ENCODE assay signal across 1 cellular context in genomic region chrX:78103656-78104446, GRCh38.
TF ChIP-seq lines count a peak whose summit lies in the region.

Gene PGK1 (plus strand): TSS chrX:78104248. CDS start chrX:78104341, 93 bp downstream.

TF ChIP-seq in WTC11, 78 proteins besides CTCF, POLR2A, EP300 and RAD21 (continued from another document):
- TF ChIP-seq, protein P1, sequence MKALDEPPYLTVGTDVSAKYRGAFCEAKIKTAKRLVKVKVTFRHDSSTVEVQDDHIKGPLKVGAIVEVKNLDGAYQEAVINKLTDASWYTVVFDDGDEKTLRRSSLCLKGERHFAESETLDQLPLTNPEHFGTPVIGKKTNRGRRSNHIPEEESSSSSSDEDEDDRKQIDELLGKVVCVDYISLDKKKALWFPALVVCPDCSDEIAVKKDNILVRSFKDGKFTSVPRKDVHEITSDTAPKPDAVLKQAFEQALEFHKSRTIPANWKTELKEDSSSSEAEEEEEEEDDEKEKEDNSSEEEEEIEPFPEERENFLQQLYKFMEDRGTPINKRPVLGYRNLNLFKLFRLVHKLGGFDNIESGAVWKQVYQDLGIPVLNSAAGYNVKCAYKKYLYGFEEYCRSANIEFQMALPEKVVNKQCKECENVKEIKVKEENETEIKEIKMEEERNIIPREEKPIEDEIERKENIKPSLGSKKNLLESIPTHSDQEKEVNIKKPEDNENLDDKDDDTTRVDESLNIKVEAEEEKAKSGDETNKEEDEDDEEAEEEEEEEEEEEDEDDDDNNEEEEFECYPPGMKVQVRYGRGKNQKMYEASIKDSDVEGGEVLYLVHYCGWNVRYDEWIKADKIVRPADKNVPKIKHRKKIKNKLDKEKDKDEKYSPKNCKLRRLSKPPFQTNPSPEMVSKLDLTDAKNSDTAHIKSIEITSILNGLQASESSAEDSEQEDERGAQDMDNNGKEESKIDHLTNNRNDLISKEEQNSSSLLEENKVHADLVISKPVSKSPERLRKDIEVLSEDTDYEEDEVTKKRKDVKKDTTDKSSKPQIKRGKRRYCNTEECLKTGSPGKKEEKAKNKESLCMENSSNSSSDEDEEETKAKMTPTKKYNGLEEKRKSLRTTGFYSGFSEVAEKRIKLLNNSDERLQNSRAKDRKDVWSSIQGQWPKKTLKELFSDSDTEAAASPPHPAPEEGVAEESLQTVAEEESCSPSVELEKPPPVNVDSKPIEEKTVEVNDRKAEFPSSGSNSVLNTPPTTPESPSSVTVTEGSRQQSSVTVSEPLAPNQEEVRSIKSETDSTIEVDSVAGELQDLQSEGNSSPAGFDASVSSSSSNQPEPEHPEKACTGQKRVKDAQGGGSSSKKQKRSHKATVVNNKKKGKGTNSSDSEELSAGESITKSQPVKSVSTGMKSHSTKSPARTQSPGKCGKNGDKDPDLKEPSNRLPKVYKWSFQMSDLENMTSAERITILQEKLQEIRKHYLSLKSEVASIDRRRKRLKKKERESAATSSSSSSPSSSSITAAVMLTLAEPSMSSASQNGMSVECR (CRISPR knock-in tag; IDR thresholded peaks at IDR 0.05; ENCODE audit: borderline replicate concordance), result peak; percentile 61; the same call in 1 of the 2 replicates
- TF ChIP-seq NR2C2 (CRISPR knock-in tag; IDR thresholded peaks at IDR 0.05) (no peak), MXD4 (CRISPR knock-in tag; IDR thresholded peaks at IDR 0.05; ENCODE audit: borderline replicate concordance) (no peak), TEAD1 (CRISPR knock-in tag; IDR thresholded peaks at IDR 0.05) (peak; percentile 91), SP1 (CRISPR knock-in tag; conservative IDR thresholded peaks at IDR 0.05) (peak; percentile 90; the same call in 1 of the 2 replicates), FOXK1 (CRISPR knock-in tag; IDR thresholded peaks at IDR 0.05) (peak; percentile 89), RORB (CRISPR knock-in tag; IDR thresholded peaks at IDR 0.05) (no peak), HMGXB4 (CRISPR knock-in tag; IDR thresholded peaks at IDR 0.05) (peak; percentile 33; the same call in 1 of the 2 replicates)
- TF ChIP-seq, protein P2, sequence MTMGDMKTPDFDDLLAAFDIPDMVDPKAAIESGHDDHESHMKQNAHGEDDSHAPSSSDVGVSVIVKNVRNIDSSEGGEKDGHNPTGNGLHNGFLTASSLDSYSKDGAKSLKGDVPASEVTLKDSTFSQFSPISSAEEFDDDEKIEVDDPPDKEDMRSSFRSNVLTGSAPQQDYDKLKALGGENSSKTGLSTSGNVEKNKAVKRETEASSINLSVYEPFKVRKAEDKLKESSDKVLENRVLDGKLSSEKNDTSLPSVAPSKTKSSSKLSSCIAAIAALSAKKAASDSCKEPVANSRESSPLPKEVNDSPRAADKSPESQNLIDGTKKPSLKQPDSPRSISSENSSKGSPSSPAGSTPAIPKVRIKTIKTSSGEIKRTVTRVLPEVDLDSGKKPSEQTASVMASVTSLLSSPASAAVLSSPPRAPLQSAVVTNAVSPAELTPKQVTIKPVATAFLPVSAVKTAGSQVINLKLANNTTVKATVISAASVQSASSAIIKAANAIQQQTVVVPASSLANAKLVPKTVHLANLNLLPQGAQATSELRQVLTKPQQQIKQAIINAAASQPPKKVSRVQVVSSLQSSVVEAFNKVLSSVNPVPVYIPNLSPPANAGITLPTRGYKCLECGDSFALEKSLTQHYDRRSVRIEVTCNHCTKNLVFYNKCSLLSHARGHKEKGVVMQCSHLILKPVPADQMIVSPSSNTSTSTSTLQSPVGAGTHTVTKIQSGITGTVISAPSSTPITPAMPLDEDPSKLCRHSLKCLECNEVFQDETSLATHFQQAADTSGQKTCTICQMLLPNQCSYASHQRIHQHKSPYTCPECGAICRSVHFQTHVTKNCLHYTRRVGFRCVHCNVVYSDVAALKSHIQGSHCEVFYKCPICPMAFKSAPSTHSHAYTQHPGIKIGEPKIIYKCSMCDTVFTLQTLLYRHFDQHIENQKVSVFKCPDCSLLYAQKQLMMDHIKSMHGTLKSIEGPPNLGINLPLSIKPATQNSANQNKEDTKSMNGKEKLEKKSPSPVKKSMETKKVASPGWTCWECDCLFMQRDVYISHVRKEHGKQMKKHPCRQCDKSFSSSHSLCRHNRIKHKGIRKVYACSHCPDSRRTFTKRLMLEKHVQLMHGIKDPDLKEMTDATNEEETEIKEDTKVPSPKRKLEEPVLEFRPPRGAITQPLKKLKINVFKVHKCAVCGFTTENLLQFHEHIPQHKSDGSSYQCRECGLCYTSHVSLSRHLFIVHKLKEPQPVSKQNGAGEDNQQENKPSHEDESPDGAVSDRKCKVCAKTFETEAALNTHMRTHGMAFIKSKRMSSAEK (CRISPR knock-in tag; IDR thresholded peaks at IDR 0.05; ENCODE audit: borderline replicate concordance), result no peak
- TF ChIP-seq, protein P3, sequence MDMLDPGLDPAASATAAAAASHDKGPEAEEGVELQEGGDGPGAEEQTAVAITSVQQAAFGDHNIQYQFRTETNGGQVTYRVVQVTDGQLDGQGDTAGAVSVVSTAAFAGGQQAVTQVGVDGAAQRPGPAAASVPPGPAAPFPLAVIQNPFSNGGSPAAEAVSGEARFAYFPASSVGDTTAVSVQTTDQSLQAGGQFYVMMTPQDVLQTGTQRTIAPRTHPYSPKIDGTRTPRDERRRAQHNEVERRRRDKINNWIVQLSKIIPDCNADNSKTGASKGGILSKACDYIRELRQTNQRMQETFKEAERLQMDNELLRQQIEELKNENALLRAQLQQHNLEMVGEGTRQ (CRISPR knock-in tag; IDR thresholded peaks at IDR 0.05), result peak; percentile 17; the same call in 1 of the 2 replicates
TF ChIP-seq in WTC11: peak in this region for 20.
